1 cellular context compared by ENCODE assay signal in the genomic region with DNA sequence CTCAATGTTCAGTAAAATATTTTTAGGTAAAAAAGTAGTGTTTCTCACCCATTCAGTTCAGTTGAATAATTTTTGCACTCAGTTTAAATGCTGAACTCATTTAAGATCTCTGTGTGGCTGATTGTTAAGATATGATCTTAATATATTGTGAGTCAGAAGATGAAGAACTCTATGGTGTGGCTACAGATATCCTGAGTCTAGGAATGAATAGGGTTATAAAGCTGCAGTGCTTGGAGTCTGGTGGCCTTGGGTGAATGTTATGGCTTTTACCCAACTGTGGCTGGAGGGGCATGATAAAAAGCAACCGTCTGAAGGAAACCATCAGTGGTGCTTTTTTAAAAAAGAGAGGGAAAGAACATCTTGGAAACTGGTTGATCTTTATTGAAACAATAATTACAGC.
TF ChIP-seq lines count a peak whose summit lies in the region.

No MANE protein-coding gene starts in this region.

TF ChIP-seq in GM23338, 12 proteins besides CTCF, POLR2A, EP300 and RAD21 (continued from another document):
- TF ChIP-seq, protein P1, sequence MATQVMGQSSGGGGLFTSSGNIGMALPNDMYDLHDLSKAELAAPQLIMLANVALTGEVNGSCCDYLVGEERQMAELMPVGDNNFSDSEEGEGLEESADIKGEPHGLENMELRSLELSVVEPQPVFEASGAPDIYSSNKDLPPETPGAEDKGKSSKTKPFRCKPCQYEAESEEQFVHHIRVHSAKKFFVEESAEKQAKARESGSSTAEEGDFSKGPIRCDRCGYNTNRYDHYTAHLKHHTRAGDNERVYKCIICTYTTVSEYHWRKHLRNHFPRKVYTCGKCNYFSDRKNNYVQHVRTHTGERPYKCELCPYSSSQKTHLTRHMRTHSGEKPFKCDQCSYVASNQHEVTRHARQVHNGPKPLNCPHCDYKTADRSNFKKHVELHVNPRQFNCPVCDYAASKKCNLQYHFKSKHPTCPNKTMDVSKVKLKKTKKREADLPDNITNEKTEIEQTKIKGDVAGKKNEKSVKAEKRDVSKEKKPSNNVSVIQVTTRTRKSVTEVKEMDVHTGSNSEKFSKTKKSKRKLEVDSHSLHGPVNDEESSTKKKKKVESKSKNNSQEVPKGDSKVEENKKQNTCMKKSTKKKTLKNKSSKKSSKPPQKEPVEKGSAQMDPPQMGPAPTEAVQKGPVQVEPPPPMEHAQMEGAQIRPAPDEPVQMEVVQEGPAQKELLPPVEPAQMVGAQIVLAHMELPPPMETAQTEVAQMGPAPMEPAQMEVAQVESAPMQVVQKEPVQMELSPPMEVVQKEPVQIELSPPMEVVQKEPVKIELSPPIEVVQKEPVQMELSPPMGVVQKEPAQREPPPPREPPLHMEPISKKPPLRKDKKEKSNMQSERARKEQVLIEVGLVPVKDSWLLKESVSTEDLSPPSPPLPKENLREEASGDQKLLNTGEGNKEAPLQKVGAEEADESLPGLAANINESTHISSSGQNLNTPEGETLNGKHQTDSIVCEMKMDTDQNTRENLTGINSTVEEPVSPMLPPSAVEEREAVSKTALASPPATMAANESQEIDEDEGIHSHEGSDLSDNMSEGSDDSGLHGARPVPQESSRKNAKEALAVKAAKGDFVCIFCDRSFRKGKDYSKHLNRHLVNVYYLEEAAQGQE (IDR thresholded peaks at IDR 0.05; ENCODE audit: unreplicated experiment), result no peak
- TF ChIP-seq POLR2AphosphoS5 (IDR thresholded peaks at IDR 0.05; ENCODE audit: low read depth), result no peak
- TF ChIP-seq ZNF114 (CRISPR knock-in tag; IDR thresholded peaks at IDR 0.05), result no peak
- TF ChIP-seq JUNB (IDR thresholded peaks at IDR 0.05; ENCODE audit: unreplicated experiment), result no peak
- no peak for TF ChIP-seq ZNF331 (CRISPR knock-in tag; IDR thresholded peaks at IDR 0.05; ENCODE audit: low read depth)
- TF ChIP-seq CREB1 (CRISPR knock-in tag; IDR thresholded peaks at IDR 0.05; ENCODE audit: low read depth), result no peak
- TF ChIP-seq, protein P2, sequence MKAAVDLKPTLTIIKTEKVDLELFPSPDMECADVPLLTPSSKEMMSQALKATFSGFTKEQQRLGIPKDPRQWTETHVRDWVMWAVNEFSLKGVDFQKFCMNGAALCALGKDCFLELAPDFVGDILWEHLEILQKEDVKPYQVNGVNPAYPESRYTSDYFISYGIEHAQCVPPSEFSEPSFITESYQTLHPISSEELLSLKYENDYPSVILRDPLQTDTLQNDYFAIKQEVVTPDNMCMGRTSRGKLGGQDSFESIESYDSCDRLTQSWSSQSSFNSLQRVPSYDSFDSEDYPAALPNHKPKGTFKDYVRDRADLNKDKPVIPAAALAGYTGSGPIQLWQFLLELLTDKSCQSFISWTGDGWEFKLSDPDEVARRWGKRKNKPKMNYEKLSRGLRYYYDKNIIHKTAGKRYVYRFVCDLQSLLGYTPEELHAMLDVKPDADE (IDR thresholded peaks at IDR 0.05), result no peak
- no peak for TF ChIP-seq STAT1 (IDR thresholded peaks at IDR 0.05; ENCODE audit: unreplicated experiment)
- TF ChIP-seq EZH2 (IDR thresholded peaks at IDR 0.05; ENCODE audit: low read depth, unreplicated experiment), result no peak
